Comparison of ENCODE assay signal across 22 cellular contexts in the genomic region with DNA sequence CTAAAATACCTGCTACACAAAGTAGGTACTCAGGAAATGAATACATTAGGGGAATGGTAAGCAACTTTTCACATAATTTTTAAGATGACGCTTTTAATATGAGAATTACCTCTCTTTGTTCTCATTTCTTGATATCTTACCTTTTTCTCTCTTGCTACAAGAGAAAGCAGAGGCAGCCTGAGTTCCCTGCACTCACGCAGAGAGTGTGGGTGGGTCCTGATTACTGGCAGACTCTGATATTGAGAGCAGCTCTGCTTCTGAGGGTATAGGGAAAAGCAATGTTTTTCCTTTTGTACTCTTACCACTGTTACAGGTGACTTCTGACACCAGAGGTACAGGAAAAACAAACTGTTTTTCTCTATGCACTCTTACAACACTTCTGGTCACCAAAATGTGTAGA.
DNase-seq lines count a peak whose midpoint lies in the region; ATAC-seq and TF ChIP-seq lines count a peak whose summit lies in the region.
"Had no signal": no experiment of that assay in that cellular context is flagged by ENCODE, and none has a peak within 500 bp of the region (broad histone marks: within the 10 kb centered on the region; RNA-seq: fewer than 3 reads in every experiment).

No MANE protein-coding gene starts in this region.

- ATAC-seq in heart right ventricle = no peak
- ATAC-seq: A549; CD8-positive, alpha-beta T cell; GM12878 had no signal

- CTCF ChIA-PET in Caco-2 (lab: Charles Lee) = no interaction called here

- H3K9me3 ChIP-seq in Caco-2 = peaks cover 9% of the 10 kb centered on the region; the same call in 1 of the 2 replicates
- no peaks in the 10 kb centered on the region for H3K9me3 ChIP-seq in heart right ventricle
- H3K9me3 ChIP-seq: A549 had no signal

- peaks cover 27% of the 10 kb centered on the region for H3K4me1 ChIP-seq in Caco-2
- H3K4me1 ChIP-seq in heart right ventricle = peaks cover 0 to 12% (median 0%) of the 10 kb centered on the region in 9 donors
- H3K4me1 ChIP-seq: A549; BLaER1 treated with 17β-estradiol and CSF1 and Interleukin-3, amounts not matched to agents 10 nM and 100 nM had no signal

- intact Hi-C loops in Caco-2 (cut with micrococcal nuclease; ENCODE audit: unreplicated experiment) = loop anchor here (10.0 kb wide), 1 partner anchor 551 kb away; a partner anchor contains a TSS
- intact Hi-C loops in heart right ventricle (cut with DNase I) = no loop called here

- POLR2A ChIA-PET in Caco-2 (lab: Charles Lee) = no interaction called here

- H3K27me3 ChIP-seq in Caco-2 (replicated peaks; ENCODE audit: control insufficient read depth, insufficient read depth, low read length) (no peaks in the 10 kb centered on the region), heart right ventricle (peaks cover 4 to 42% (median 30%) of the 10 kb centered on the region in 7 donors)
- H3K27me3 ChIP-seq: BLaER1 treated with 17β-estradiol and CSF1 and Interleukin-3, amounts not matched to agents 10 nM and 100 nM had no signal

- peaks cover 15% of the 10 kb centered on the region for H3K36me3 Mint-ChIP-seq in Caco-2 (ENCODE audit: insufficient read depth, unreplicated experiment)
- no peaks in the 10 kb centered on the region for H3K36me3 Mint-ChIP-seq in progenitor cell of endocrine pancreas (ENCODE audit: insufficient read depth)
- no peaks in the 10 kb centered on the region for H3K36me3 Mint-ChIP-seq in osteocyte (ENCODE audit: unreplicated experiment)
- H3K36me3 Mint-ChIP-seq: CD8-positive, alpha-beta T cell had no signal

- peaks cover 40% of the 10 kb centered on the region for H3K9me3 Mint-ChIP-seq in Caco-2 (ENCODE audit: unreplicated experiment)
- no peaks in the 10 kb centered on the region for H3K9me3 Mint-ChIP-seq in progenitor cell of endocrine pancreas (ENCODE audit: low read depth)
- H3K9me3 Mint-ChIP-seq in osteocyte (ENCODE audit: unreplicated experiment) = no peaks in the 10 kb centered on the region
- H3K9me3 Mint-ChIP-seq: CD4-positive, alpha-beta T cell; CD8-positive, alpha-beta T cell had no signal

- H3K27me3 Mint-ChIP-seq in Caco-2 (ENCODE audit: insufficient read depth, unreplicated experiment) (no peaks in the 10 kb centered on the region), progenitor cell of endocrine pancreas (peaks cover 35% of the 10 kb centered on the region), osteocyte (ENCODE audit: unreplicated experiment) (peaks cover 19% of the 10 kb centered on the region)

- peak overlapping the region; percentile 90 for H3K27ac Mint-ChIP-seq in Caco-2 (ENCODE audit: unreplicated experiment)
- H3K27ac Mint-ChIP-seq in progenitor cell of endocrine pancreas = peak overlapping the region; percentile 21
- H3K27ac Mint-ChIP-seq in osteocyte (ENCODE audit: unreplicated experiment) = no peak overlapping the region
- H3K27ac Mint-ChIP-seq: B cell; CD4-positive, alpha-beta T cell; CD8-positive, alpha-beta T cell had no signal

- no TSS peak for BruUV-seq in Caco-2 (replicated peaks; lab: Mats Ljungman, UMichigan)

- H3K4me3 Mint-ChIP-seq in Caco-2 (ENCODE audit: unreplicated experiment) (peak overlapping the region; percentile 52), progenitor cell of endocrine pancreas (ENCODE audit: low read depth) (no peak overlapping the region), osteocyte (ENCODE audit: unreplicated experiment) (no peak overlapping the region)
- H3K4me3 Mint-ChIP-seq: B cell; CD4-positive, alpha-beta T cell; CD8-positive, alpha-beta T cell had no signal

- WGBS in heart right ventricle, 2 donors = 74 to 83% methylated on average over 2 of the region's 2 CpGs

- no peak overlapping the region for H3K4me3 ChIP-seq in Caco-2 (ENCODE audit: low read depth, low read length)
- no peak overlapping the region for H3K4me3 ChIP-seq in heart right ventricle
- H3K4me3 ChIP-seq: A549; BLaER1 treated with 17β-estradiol and CSF1 and Interleukin-3, amounts not matched to agents 10 nM and 100 nM; GM12878 had no signal

- H3K4me1 Mint-ChIP-seq in Caco-2 (ENCODE audit: low read depth, unreplicated experiment) (peaks cover 10% of the 10 kb centered on the region), progenitor cell of endocrine pancreas (ENCODE audit: low read depth) (peaks cover 7% of the 10 kb centered on the region), osteocyte (ENCODE audit: unreplicated experiment) (no peaks in the 10 kb centered on the region)
- H3K4me1 Mint-ChIP-seq: B cell had no signal

- H3K36me3 ChIP-seq in Caco-2 (ENCODE audit: control insufficient read depth, insufficient read depth, low read length) = no peaks in the 10 kb centered on the region
- H3K36me3 ChIP-seq in heart right ventricle = no peaks in the 10 kb centered on the region
- H3K36me3 ChIP-seq: BLaER1 treated with 17β-estradiol and CSF1 and Interleukin-3, amounts not matched to agents 10 nM and 100 nM had no signal

- TF ChIP-seq CTCF in Caco-2 (IDR thresholded peaks at IDR 0.05; ENCODE audit: insufficient read depth in 1 of 2, low read depth in 1 of 2, low read length in 1 of 2, severe bottlenecking in 1 of 2, unreplicated experiment in 1 of 2) (no peak), progenitor cell of endocrine pancreas (IDR thresholded peaks at IDR 0.05; ENCODE audit: unreplicated experiment) (no peak), osteocyte (IDR thresholded peaks at IDR 0.05) (no peak), heart right ventricle (IDR thresholded peaks at IDR 0.05) (no peak)

- DNase-seq in Caco-2 = no peak
- DNase-seq in caudate nucleus (lab: John Stamatoyannopoulos, UW) = peak in 32 of 61 donors; percentile 1 to 89 (median 26)
- DNase-seq in progenitor cell of endocrine pancreas (ENCODE audit: low spot score, unreplicated experiment) = no peak
- DNase-seq in osteocyte (ENCODE audit: extremely low spot score, unreplicated experiment) = no peak
- DNase-seq in NOMO-1 (lab: John Stamatoyannopoulos, UW; ENCODE audit: unreplicated experiment in 2 of 2) = no peak
- DNase-seq in heart right ventricle = no peak
- DNase-seq: AML-193; CD4-positive, alpha-beta T cell; CD8-positive, alpha-beta T cell; DMS 273 treated with DMSO at 0.1 percent for 48 hours; DMS153; DMS53; DMS79; DND-41; EL; GDM1 had no signal

- H3K27ac ChIP-seq in caudate nucleus (ENCODE audit: low read depth, low read length) (no peak overlapping the region), heart right ventricle (no peak overlapping the region)
- H3K27ac ChIP-seq: 22Rv1; A549; BLaER1 treated with 17β-estradiol and CSF1 and Interleukin-3, amounts not matched to agents 10 nM and 100 nM; C4-2B had no signal

Comparison
In these comparisons a context has a peak if more than half of its experiments do, and no peak if none do; other contexts are left out.
1. DNase-seq: peak in caudate nucleus (32 of 61); none in Caco-2 (0 of 2), progenitor cell of endocrine pancreas (single experiment), osteocyte (single experiment), NOMO-1 (0 of 2) and heart right ventricle (0 of 2).